Comparison of ENCODE assay signal across 1 cellular context in genomic region chr7:142960955-142961512, GRCh38.
TF ChIP-seq lines count a peak whose summit lies in the region.

No MANE protein-coding gene starts in this region.

TF ChIP-seq in HepG2, 621 proteins besides CTCF, POLR2A, EP300 and RAD21:
- TF ChIP-seq ZNF468 (CRISPR knock-in tag; IDR thresholded peaks at IDR 0.05) (no peak), ZKSCAN8 (CRISPR knock-in tag; IDR thresholded peaks at IDR 0.05; ENCODE audit: borderline replicate concordance) (no peak), KDM5B (CRISPR knock-in tag; IDR thresholded peaks at IDR 0.05; ENCODE audit: borderline replicate concordance) (no peak), ZNF367 (CRISPR knock-in tag; IDR thresholded peaks at IDR 0.05; ENCODE audit: borderline replicate concordance) (no peak), ZNF550 (CRISPR knock-in tag; IDR thresholded peaks at IDR 0.05; ENCODE audit: borderline replicate concordance) (no peak), SOX13 (IDR thresholded peaks at IDR 0.05) (no peak), SOX13 (CRISPR knock-in tag; conservative IDR thresholded peaks at IDR 0.05 in 1 of 2, IDR thresholded peaks at IDR 0.05 in 1 of 2) (no peak), KLF11 (CRISPR knock-in tag; IDR thresholded peaks at IDR 0.05) (no peak), GPBP1L1 (CRISPR knock-in tag; IDR thresholded peaks at IDR 0.05) (no peak), TOE1 (CRISPR knock-in tag; IDR thresholded peaks at IDR 0.05) (no peak), SMARCC2 (IDR thresholded peaks at IDR 0.05) (no peak)
